ENCODE assay signal across 22 cellular contexts in the genomic region with DNA sequence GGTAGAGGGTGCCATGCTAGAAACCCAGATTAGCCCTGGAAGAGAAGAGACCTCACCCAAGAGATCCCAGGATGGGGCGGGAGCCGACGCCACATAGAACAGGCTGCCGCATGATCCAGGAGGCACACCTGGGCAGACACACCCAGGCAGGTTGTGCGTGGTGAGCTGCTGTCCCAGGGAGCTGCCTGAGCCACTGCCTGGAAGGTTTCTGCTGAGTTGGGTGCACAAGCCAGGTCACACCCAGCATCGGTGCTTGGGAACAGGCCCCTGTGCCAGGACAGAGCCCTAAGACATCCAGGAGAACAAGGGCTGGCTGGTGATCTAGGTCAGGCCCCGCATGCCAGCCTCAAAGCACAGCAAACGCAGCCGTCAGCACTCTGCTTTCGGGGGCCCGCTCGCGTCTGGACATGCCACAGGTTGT. TPM values are rescaled to one million over a fixed set of nuclear protein-coding genes. Genes with fewer than 3 reads are reported as not detected.
DNase-seq lines count a peak whose midpoint lies in the region; ATAC-seq, FAIRE-seq and TF ChIP-seq lines count a peak whose summit lies in the region.
"Had no signal": no experiment of that assay in that cellular context is flagged by ENCODE, and none has a peak within 500 bp of the region (broad histone marks: within the 10 kb centered on the region; RNA-seq: fewer than 3 reads in every experiment).

No MANE protein-coding gene starts in this region.

- CTCF ChIA-PET in activated CD4-positive, alpha-beta memory T cell treated with anti-CD3 and anti-CD28 coated beads for 36 hours (lab: Charles Lee) = interaction anchor here (0.7 to 11.0 kb wide), 5 partner anchors 9 to 145 kb away, joined by 3 to 238 read pairs (median 3); no protein-coding TSS in a partner anchor

- TF ChIP-seq CTCF in foreskin keratinocyte (conservative IDR thresholded peaks at IDR 0.05) = no peak

- no peak for FAIRE-seq in small intestine (lab: Jason Lieb, UNC)
- FAIRE-seq: GM12878, RCC 7860 had no signal

- H3K4me3 Mint-ChIP-seq in activated T-helper 17 cell treated with anti-CD3 and anti-CD28 coated beads, Interleukin-2, amount 50 U/mL, for 72 hours = no peak overlapping the region
- H3K4me3 Mint-ChIP-seq in activated CD4-positive, alpha-beta memory T cell treated with anti-CD3 and anti-CD28 coated beads for 36 hours = no peak overlapping the region
- H3K4me3 Mint-ChIP-seq: CD8-positive, alpha-beta T cell; IgD-negative memory B cell had no signal

- intact Hi-C loops in activated CD4-positive, alpha-beta memory T cell treated with anti-CD3 and anti-CD28 coated beads for 36 hours (cut with micrococcal nuclease) = no loop called here

- DNase-seq in HPDE6-E6E7 (ENCODE audit: extremely low spot score) = peak; percentile 71
- peak; percentile 68 to 85 for DNase-seq in foreskin keratinocyte
- peak; percentile 75 for DNase-seq in small intestine
- no peak for DNase-seq in activated CD4-positive, alpha-beta memory T cell treated with anti-CD3 and anti-CD28 coated beads for 36 hours
- DNase-seq in activated T-cell treated with anti-CD3 and anti-CD28 coated beads for 4 hours = no peak
- DNase-seq: AML-193; C1 segment of cervical spinal cord; CD8-positive, alpha-beta T cell; DND-41; GOT3; HCEC 1CT; NCI-H1105 treated with DMSO at 0.1 percent for 48 hours; NCI-H1694; NCI-H2081; NCI-H524 treated with DMSO at 0.1 percent for 48 hours; NCI-H82; Right ventricle myocardium superior had no signal

- no peaks in the 10 kb centered on the region for H3K27me3 ChIP-seq in foreskin keratinocyte
- no peaks in the 10 kb centered on the region for H3K27me3 ChIP-seq in small intestine (ENCODE audit: control insufficient read depth in 2 of 2, insufficient read depth in 2 of 2, low read length in 2 of 2)

- H3K27ac ChIP-seq in foreskin keratinocyte (peak overlapping the region; percentile 72), small intestine (ENCODE audit: low read depth in 1 of 2, low read length in 1 of 2) (no peak overlapping the region)

- no peaks in the 10 kb centered on the region for H3K36me3 Mint-ChIP-seq in activated T-helper 17 cell treated with anti-CD3 and anti-CD28 coated beads, Interleukin-2, amount 50 U/mL, for 72 hours (ENCODE audit: low read depth)
- no peaks in the 10 kb centered on the region for H3K36me3 Mint-ChIP-seq in activated CD4-positive, alpha-beta memory T cell treated with anti-CD3 and anti-CD28 coated beads for 36 hours
- H3K36me3 Mint-ChIP-seq: IgD-negative memory B cell had no signal

- no peaks in the 10 kb centered on the region for H3K9me3 Mint-ChIP-seq in activated T-helper 17 cell treated with anti-CD3 and anti-CD28 coated beads, Interleukin-2, amount 50 U/mL, for 72 hours
- no peaks in the 10 kb centered on the region for H3K9me3 Mint-ChIP-seq in activated CD4-positive, alpha-beta memory T cell treated with anti-CD3 and anti-CD28 coated beads for 36 hours
- H3K9me3 Mint-ChIP-seq: CD8-positive, alpha-beta T cell; IgD-negative memory B cell had no signal

- peaks cover 6% of the 10 kb centered on the region for H3K4me1 Mint-ChIP-seq in activated T-helper 17 cell treated with anti-CD3 and anti-CD28 coated beads, Interleukin-2, amount 50 U/mL, for 72 hours
- H3K4me1 Mint-ChIP-seq in activated CD4-positive, alpha-beta memory T cell treated with anti-CD3 and anti-CD28 coated beads for 36 hours (ENCODE audit: low read depth) = peaks cover under 1% of the 10 kb centered on the region

- H3K4me3 ChIP-seq in small intestine (ENCODE audit: low read depth in 1 of 2, low read length in 2 of 2) = no peak overlapping the region
- H3K4me3 ChIP-seq: GM12878 had no signal

- ATAC-seq in activated T-helper 17 cell treated with anti-CD3 and anti-CD28 coated beads, Interleukin-2, amount 50 U/mL, for 72 hours (replicated peaks) = no peak
- ATAC-seq in foreskin keratinocyte (peak; percentile 74), HG02970 (IDR thresholded peaks at IDR 0.05; ENCODE audit: low FRiP score, unreplicated experiment) (no peak)
- ATAC-seq: CD8-positive, alpha-beta T cell; GM12878 had no signal

- H3K9me3 ChIP-seq in small intestine (ENCODE audit: control insufficient read depth, low read depth) = no peaks in the 10 kb centered on the region

- no peaks in the 10 kb centered on the region for H3K36me3 ChIP-seq in small intestine (ENCODE audit: control insufficient read depth in 2 of 2, insufficient read depth in 2 of 2, low read length in 2 of 2)

- H3K27me3 Mint-ChIP-seq in activated T-helper 17 cell treated with anti-CD3 and anti-CD28 coated beads, Interleukin-2, amount 50 U/mL, for 72 hours = no peaks in the 10 kb centered on the region
- H3K27me3 Mint-ChIP-seq in activated CD4-positive, alpha-beta memory T cell treated with anti-CD3 and anti-CD28 coated beads for 36 hours = no peaks in the 10 kb centered on the region
- H3K27me3 Mint-ChIP-seq: IgD-negative memory B cell had no signal

- H3K4me1 ChIP-seq in foreskin keratinocyte (peaks cover 30% of the 10 kb centered on the region), small intestine (ENCODE audit: control insufficient read depth in 2 of 2, insufficient read depth in 1 of 2, low read depth in 1 of 2, low read length in 1 of 2) (peaks cover 0 to 4% of the 10 kb centered on the region in 2 donors)

- POLR2A ChIA-PET in activated CD4-positive, alpha-beta memory T cell treated with anti-CD3 and anti-CD28 coated beads for 36 hours (lab: Charles Lee) = no interaction called here

- WGBS in small intestine, 3 donors = 58 to 85% (median 71%) methylated on average over 13 of the region's 13 CpGs

- H3K27ac Mint-ChIP-seq in activated T-helper 17 cell treated with anti-CD3 and anti-CD28 coated beads, Interleukin-2, amount 50 U/mL, for 72 hours = peak overlapping the region; percentile 20
- no peak overlapping the region for H3K27ac Mint-ChIP-seq in activated CD4-positive, alpha-beta memory T cell treated with anti-CD3 and anti-CD28 coated beads for 36 hours
- H3K27ac Mint-ChIP-seq: CD8-positive, alpha-beta T cell; IgD-negative memory B cell had no signal

RNA-seq across cellular contexts. Expression of a gene that starts 40.2 kb away (rescaled TPM):
- total RNA-seq in activated T-helper 17 cell treated with anti-CD3 and anti-CD28 coated beads, Interleukin-2, amount 50 U/mL, for 72 hours = 1 to 10 TPM; 5.6 to 9.7 TPM
- 136 and 150 TPM in 2 replicates for total RNA-seq in foreskin keratinocyte
- polyA plus RNA-seq in foreskin keratinocyte (163 and 183 TPM in 2 replicates), small intestine (10 to 100 TPM; 20.3 to 24.8 (median 24.0) TPM)
- total RNA-seq in activated CD4-positive, alpha-beta memory T cell treated with anti-CD3 and anti-CD28 coated beads for 36 hours = 10 to 100 TPM; 11.0 to 13.2 TPM

RNA-seq across cellular contexts. Expression of a gene that starts 46.1 kb away (rescaled TPM):
- total RNA-seq in activated T-helper 17 cell treated with anti-CD3 and anti-CD28 coated beads, Interleukin-2, amount 50 U/mL, for 72 hours = 10 to 100 TPM; 41.7 to 55.5 TPM
- 287 and 346 TPM in 2 replicates for total RNA-seq in foreskin keratinocyte
- 237 and 287 TPM in 2 replicates for polyA plus RNA-seq in foreskin keratinocyte
- polyA plus RNA-seq in small intestine = 10 to 100 TPM; 29.2 to 50.6 (median 33.1) TPM
- 10 to 100 TPM; 33.6 to 34.1 TPM for total RNA-seq in activated CD4-positive, alpha-beta memory T cell treated with anti-CD3 and anti-CD28 coated beads for 36 hours

Comparison
In these comparisons a context has a peak if more than half of its experiments do, and no peak if none do; other contexts are left out.
1. DNase-seq: peak in HPDE6-E6E7 (single experiment), foreskin keratinocyte (2 of 2) and small intestine (single experiment); none in activated CD4-positive, alpha-beta memory T cell treated with anti-CD3 and anti-CD28 coated beads for 36 hours (single experiment) and activated T-cell treated with anti-CD3 and anti-CD28 coated beads for 4 hours (single experiment).